21 cellular contexts compared by ENCODE assay signal in the genomic region with DNA sequence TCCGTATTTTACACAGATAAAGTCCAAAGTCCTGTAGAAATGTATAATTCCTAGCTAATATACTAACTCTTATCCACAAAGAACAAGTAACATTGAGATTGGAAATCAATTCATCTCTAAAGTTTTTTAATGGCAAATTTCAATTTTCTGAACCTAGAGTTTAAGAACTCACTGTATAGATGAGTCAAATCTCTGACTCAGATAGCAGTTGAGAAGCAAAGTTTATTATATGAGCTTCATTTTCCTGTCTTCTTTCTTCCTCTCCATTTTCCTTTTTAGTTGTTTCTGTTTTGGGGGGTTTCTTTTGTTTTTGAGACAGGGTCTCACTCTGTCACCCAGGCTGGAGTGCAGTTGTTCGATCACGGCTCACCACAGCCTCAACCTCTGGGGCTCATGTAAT. TPM values are rescaled to one million over a fixed set of nuclear protein-coding genes. Genes with fewer than 3 reads are reported as not detected.
DNase-seq lines count a peak whose midpoint lies in the region; ATAC-seq and TF ChIP-seq lines count a peak whose summit lies in the region.
"Had no signal": no experiment of that assay in that cellular context is flagged by ENCODE, and none has a peak within 500 bp of the region (broad histone marks: within the 10 kb centered on the region; RNA-seq: fewer than 3 reads in every experiment).

No MANE protein-coding gene starts in this region.

- POLR2A ChIA-PET in naive thymus-derived CD4-positive, alpha-beta T cell (lab: Charles Lee): interaction anchor here (0.7 to 2.9 kb wide), 2 partner anchors 41 to 49 kb away, joined by 3 to 25 read pairs; no protein-coding TSS in a partner anchor

- no peak for ATAC-seq in activated T-cell treated with anti-CD3 and anti-CD28 coated beads, Interleukin-2, amount 50 U/mL, for 72 hours (replicated peaks in 1 of 2)
- no peak for ATAC-seq in body of pancreas
- ATAC-seq in naive thymus-derived CD4-positive, alpha-beta T cell: no peak

- H3K4me3 Mint-ChIP-seq in activated T-cell treated with anti-CD3 and anti-CD28 coated beads, Interleukin-2, amount 50 U/mL, for 24 hours: no peak overlapping the region
- no peak overlapping the region for H3K4me3 Mint-ChIP-seq in activated T-cell treated with anti-CD3 and anti-CD28 coated beads, Interleukin-2, amount 50 U/mL, for 72 hours
- H3K4me3 Mint-ChIP-seq in naive thymus-derived CD4-positive, alpha-beta T cell: peak overlapping the region in 3 of 10 donors; percentile 43 to 77 (median 61)
- H3K4me3 Mint-ChIP-seq: T-helper 2 cell treated with Interferon-gamma antibody and Interleukin-4, amounts not matched to agents 5 μg/mL and 100 μg/mL, for 36 hours had no signal

- 73 to 79% methylated on average over 3 of the region's 3 CpGs for WGBS in body of pancreas, 2 donors

- TF ChIP-seq POLR2A in body of pancreas (IDR thresholded peaks at IDR 0.05): no peak

- peaks cover 0 to 2% of the 10 kb centered on the region in 2 donors for H3K36me3 ChIP-seq in body of pancreas (replicated peaks in 1 of 2; ENCODE audit: insufficient read depth in 1 of 2, low read depth in 2 of 2)
- H3K36me3 ChIP-seq in naive thymus-derived CD4-positive, alpha-beta T cell (ENCODE audit: control insufficient read depth in 2 of 3, insufficient read depth in 3 of 3, low read length in 3 of 3): peaks cover 9 to 55% (median 24%) of the 10 kb centered on the region in 3 experiments

- no peaks in the 10 kb centered on the region for H3K9me3 Mint-ChIP-seq in activated T-cell treated with anti-CD3 and anti-CD28 coated beads, Interleukin-2, amount 50 U/mL, for 24 hours
- H3K9me3 Mint-ChIP-seq in activated T-cell treated with anti-CD3 and anti-CD28 coated beads, Interleukin-2, amount 50 U/mL, for 72 hours: no peaks in the 10 kb centered on the region
- no peaks in the 10 kb centered on the region for H3K9me3 Mint-ChIP-seq in naive thymus-derived CD4-positive, alpha-beta T cell
- H3K9me3 Mint-ChIP-seq: T-helper 2 cell treated with Interferon-gamma antibody and Interleukin-4, amounts not matched to agents 5 μg/mL and 100 μg/mL, for 36 hours had no signal

- no peaks in the 10 kb centered on the region for H3K27me3 Mint-ChIP-seq in activated T-cell treated with anti-CD3 and anti-CD28 coated beads, Interleukin-2, amount 50 U/mL, for 24 hours
- H3K27me3 Mint-ChIP-seq in activated T-cell treated with anti-CD3 and anti-CD28 coated beads, Interleukin-2, amount 50 U/mL, for 72 hours (ENCODE audit: low read depth): no peaks in the 10 kb centered on the region
- no peaks in the 10 kb centered on the region for H3K27me3 Mint-ChIP-seq in naive thymus-derived CD4-positive, alpha-beta T cell

- DNase-seq in activated T-cell treated with anti-CD3 and anti-CD28 coated beads, Interleukin-2, amount 50 U/mL, for 24 hours: no peak
- DNase-seq in activated T-cell treated with anti-CD3 and anti-CD28 coated beads, Interleukin-2, amount 50 U/mL, for 72 hours: no peak
- DNase-seq in body of pancreas (no peak), substantia nigra (lab: John Stamatoyannopoulos, UW) (no peak), hypothalamus (lab: John Stamatoyannopoulos, UW) (no peak), kidney glomerular epithelial cell (lab: John Stamatoyannopoulos, UW) (no peak), NCI-H1092 treated with DMSO at 0.1 percent for 48 hours (lab: John Stamatoyannopoulos, UW) (no peak)
- no peak for DNase-seq in naive thymus-derived CD4-positive, alpha-beta T cell
- DNase-seq: activated CD4-positive, CD25-positive, alpha-beta regulatory T cell treated with anti-CD3 and anti-CD28 coated beads, Interleukin-2, amount 50 U/mL, for 72 hours; activated CD8-positive, alpha-beta memory T cell treated with anti-CD3 and anti-CD28 coated beads, Interleukin-2, amount 50 U/mL, for 4 hours; activated gamma-delta T cell treated with Interleukin-2 at 50 U/mL for 16 hours; brain microvascular endothelial cell; DMS53; erythroblast; NCI-H1105 treated with DMSO at 0.1 percent for 48 hours; stimulated activated CD4-positive, alpha-beta T cell treated with anti-CD3 and anti-CD28 coated beads, Interleukin-4, amount 100 ng/mL, for 1 hour had no signal

- H3K36me3 Mint-ChIP-seq in activated T-cell treated with anti-CD3 and anti-CD28 coated beads, Interleukin-2, amount 50 U/mL, for 24 hours (ENCODE audit: low read depth): peaks cover 95% of the 10 kb centered on the region
- peaks cover 0 to 3% of the 10 kb centered on the region in 2 donors for H3K36me3 Mint-ChIP-seq in activated T-cell treated with anti-CD3 and anti-CD28 coated beads, Interleukin-2, amount 50 U/mL, for 72 hours (ENCODE audit: insufficient read depth in 2 of 2)
- H3K36me3 Mint-ChIP-seq in naive thymus-derived CD4-positive, alpha-beta T cell: peaks cover 0 to 59% (median 31%) of the 10 kb centered on the region in 5 donors

- no peaks in the 10 kb centered on the region for H3K9me3 ChIP-seq in body of pancreas
- no peaks in the 10 kb centered on the region for H3K9me3 ChIP-seq in naive thymus-derived CD4-positive, alpha-beta T cell (ENCODE audit: control insufficient read depth in 2 of 3, low read length in 3 of 3)
- H3K9me3 ChIP-seq: HAP-1, SJCRH30 had no signal

- intact Hi-C loops in body of pancreas (cut with DNase I): no loop called here
- intact Hi-C loops in naive thymus-derived CD4-positive, alpha-beta T cell (cut with micrococcal nuclease): no loop called here

- no peak for TF ChIP-seq CTCF in body of pancreas (IDR thresholded peaks at IDR 0.05)

- H3K27ac ChIP-seq in body of pancreas: peak overlapping the region in 3 of 4 donors; percentile 16 to 60 (median 54)
- peak overlapping the region; percentile 81 for H3K27ac ChIP-seq in naive thymus-derived CD4-positive, alpha-beta T cell (ENCODE audit: low read depth, low read length)
- peak overlapping the region; percentile 31 for H3K27ac ChIP-seq in substantia nigra (ENCODE audit: low read depth, low read length, poor library complexity, severe bottlenecking)
- H3K27ac ChIP-seq: brain microvascular endothelial cell, C4-2B, SJCRH30, skin epidermis had no signal

- peaks cover 63% of the 10 kb centered on the region for H3K4me1 ChIP-seq in body of pancreas
- H3K4me1 ChIP-seq in naive thymus-derived CD4-positive, alpha-beta T cell (ENCODE audit: control insufficient read depth in 2 of 2, insufficient read depth in 2 of 2, low read length in 2 of 2): peaks cover 0 to 28% of the 10 kb centered on the region in 2 donors

- no peaks in the 10 kb centered on the region for H3K27me3 ChIP-seq in body of pancreas
- no peaks in the 10 kb centered on the region for H3K27me3 ChIP-seq in naive thymus-derived CD4-positive, alpha-beta T cell (ENCODE audit: control insufficient read depth in 2 of 2, insufficient read depth in 2 of 2, low read length in 2 of 2)
- H3K27me3 ChIP-seq: brain microvascular endothelial cell, SJCRH30 had no signal

- H3K4me3 ChIP-seq in body of pancreas: no peak overlapping the region
- no peak overlapping the region for H3K4me3 ChIP-seq in naive thymus-derived CD4-positive, alpha-beta T cell (ENCODE audit: low read length)
- H3K4me3 ChIP-seq: HAP-1, SJCRH30, skin epidermis had no signal

- CTCF ChIA-PET in naive thymus-derived CD4-positive, alpha-beta T cell (lab: Charles Lee): interaction anchor here (0.9 to 1.3 kb wide), 2 partner anchors 17 to 48 kb away, joined by 3 to 5 read pairs; no protein-coding TSS in a partner anchor

- peak overlapping the region; percentile 26 for H3K27ac Mint-ChIP-seq in activated T-cell treated with anti-CD3 and anti-CD28 coated beads, Interleukin-2, amount 50 U/mL, for 24 hours
- H3K27ac Mint-ChIP-seq in activated T-cell treated with anti-CD3 and anti-CD28 coated beads, Interleukin-2, amount 50 U/mL, for 72 hours: no peak overlapping the region
- peak overlapping the region; percentile 14 to 99 (median 96) for H3K27ac Mint-ChIP-seq in naive thymus-derived CD4-positive, alpha-beta T cell
- H3K27ac Mint-ChIP-seq: T-helper 2 cell treated with Interferon-gamma antibody and Interleukin-4, amounts not matched to agents 5 μg/mL and 100 μg/mL, for 36 hours had no signal

- H3K4me1 Mint-ChIP-seq in activated T-cell treated with anti-CD3 and anti-CD28 coated beads, Interleukin-2, amount 50 U/mL, for 24 hours (ENCODE audit: low read depth): peaks cover 33% of the 10 kb centered on the region
- H3K4me1 Mint-ChIP-seq in activated T-cell treated with anti-CD3 and anti-CD28 coated beads, Interleukin-2, amount 50 U/mL, for 72 hours (ENCODE audit: low read depth): peaks cover 34% of the 10 kb centered on the region
- H3K4me1 Mint-ChIP-seq in naive thymus-derived CD4-positive, alpha-beta T cell: peaks cover 9 to 63% (median 36%) of the 10 kb centered on the region in 7 donors

RNA-seq across cellular contexts. Expression of gene HEG1, which starts 51.6 kb away (rescaled TPM):
- 1 to 10 TPM; 7.4 to 9.5 TPM for total RNA-seq in activated T-cell treated with anti-CD3 and anti-CD28 coated beads, Interleukin-2, amount 50 U/mL, for 72 hours
- total RNA-seq in body of pancreas: 10 to 100 TPM; 45.7 to 46.1 TPM
- 10 to 100 TPM; 16.9 to 45.4 (median 20.0) TPM for total RNA-seq in naive thymus-derived CD4-positive, alpha-beta T cell
- polyA plus RNA-seq in naive thymus-derived CD4-positive, alpha-beta T cell: 1 to 10 TPM; 2.1 to 5.4 TPM

Comparison
In these comparisons a context has a peak if more than half of its experiments do, and no peak if none do; other contexts are left out.
1. H3K27ac ChIP-seq: peak in every context shown above with its lines; median percentile 81 in naive thymus-derived CD4-positive, alpha-beta T cell; 54 in body of pancreas; 31 in substantia nigra.